In genomic region chr9:123033352-123033751, GRCh38 we compare ENCODE assay signal across 11 cellular contexts. TPM values are rescaled to one million over a fixed set of nuclear protein-coding genes. Genes with fewer than 3 reads are reported as not detected.
DNase-seq lines count a peak whose midpoint lies in the region; ATAC-seq and TF ChIP-seq lines count a peak whose summit lies in the region.
"Had no signal": no experiment of that assay in that cellular context is flagged by ENCODE, and none has a peak within 500 bp of the region (broad histone marks: within the 10 kb centered on the region; RNA-seq: fewer than 3 reads in every experiment).

Gene GPR21 (plus strand): TSS chr9:123033667. CDS start chr9:123034567, 900 bp downstream.

- H3K4me3 ChIP-seq in Karpas-422 (ENCODE audit: low read length) (no peak within 1 kb of the TSS), endodermal cell (ENCODE audit: low read length) (no peak within 1 kb of the TSS), subcutaneous abdominal adipose tissue (ENCODE audit: low read depth in 1 of 5, low read length in 5 of 5) (peak within 1 kb of the TSS in 3 of 5 donors; percentile 27 to 50 (median 50)), foreskin fibroblast (ENCODE audit: low read depth in 1 of 2, low read length in 2 of 2) (no peak within 1 kb of the TSS)

- intact Hi-C loops in CD14-positive monocyte (cut with micrococcal nuclease) = no loop called here

- H3K4me1 Mint-ChIP-seq in endodermal cell (peaks cover 2% of the 10 kb centered on the region), memory B cell (peaks cover 1% of the 10 kb centered on the region), CD14-positive monocyte (peaks cover 26% of the 10 kb centered on the region)

- H2AFZ ChIP-seq in Karpas-422 (ENCODE audit: low read length) = no peak within 1 kb of the TSS

- no peak for ATAC-seq in memory B cell (ENCODE audit: low read depth)
- ATAC-seq in GM21367 (IDR thresholded peaks at IDR 0.05; ENCODE audit: unreplicated experiment) = no peak
- ATAC-seq: activated naive CD4-positive, alpha-beta T cell treated with anti-CD3 and anti-CD28 coated beads, Interleukin-2, amount 50 U/mL, for 72 hours had no signal

- H3K27ac ChIP-seq in Karpas-422 (ENCODE audit: low read length) (no peak within 1 kb of the TSS), endodermal cell (ENCODE audit: low read depth, low read length) (no peak within 1 kb of the TSS), subcutaneous abdominal adipose tissue (ENCODE audit: low read depth, low read length) (no peak within 1 kb of the TSS)

- no peaks in the 10 kb centered on the region for H3K27me3 ChIP-seq in Karpas-422 (ENCODE audit: low read length)
- no peaks in the 10 kb centered on the region for H3K27me3 ChIP-seq in endodermal cell (ENCODE audit: control insufficient read depth, insufficient read depth, low read length, poor library complexity, severe bottlenecking)
- no peaks in the 10 kb centered on the region for H3K27me3 ChIP-seq in subcutaneous abdominal adipose tissue (ENCODE audit: control insufficient read depth in 5 of 5, insufficient read depth in 4 of 5, low read length in 5 of 5)

- H3K4me3 Mint-ChIP-seq in endodermal cell = no peak within 1 kb of the TSS
- H3K4me3 Mint-ChIP-seq in memory B cell = no peak within 1 kb of the TSS
- H3K4me3 Mint-ChIP-seq in CD14-positive monocyte = peak within 1 kb of the TSS in 1 of 2 donors; percentile 54

- no peak for DNase-seq in Karpas-422
- DNase-seq in endodermal cell = no peak
- DNase-seq in memory B cell (ENCODE audit: low spot score in 2 of 2) = no peak
- no peak for DNase-seq in CD14-positive monocyte (ENCODE audit: low spot score)
- no peak for DNase-seq in foreskin fibroblast
- no peak for DNase-seq in NCI-H2107 treated with DMSO at 0.1 percent for 48 hours (lab: John Stamatoyannopoulos, UW; ENCODE audit: unreplicated experiment)
- DNase-seq: activated CD8-positive, alpha-beta memory T cell treated with anti-CD3 and anti-CD28 coated beads for 24 hours; T-helper 2 cell had no signal

- TF ChIP-seq CTCF in endodermal cell (conservative IDR thresholded peaks at IDR 0.05) = no peak
- TF ChIP-seq CTCF in CD14-positive monocyte (IDR thresholded peaks at IDR 0.05) = no peak
- TF ChIP-seq CTCF in foreskin fibroblast (IDR thresholded peaks at IDR 0.05; ENCODE audit: low read depth, low read length) = no peak

- H4K20me1 ChIP-seq in Karpas-422 (ENCODE audit: insufficient read depth, low read depth, low read length) = no peaks in the 10 kb centered on the region

- H3K9me3 Mint-ChIP-seq in endodermal cell = no peaks in the 10 kb centered on the region
- H3K9me3 Mint-ChIP-seq in memory B cell = no peaks in the 10 kb centered on the region
- H3K9me3 Mint-ChIP-seq in CD14-positive monocyte = peaks cover 0 to 3% (median 0%) of the 10 kb centered on the region in 7 donors
- H3K9me3 Mint-ChIP-seq: activated naive CD4-positive, alpha-beta T cell treated with anti-CD3 and anti-CD28 coated beads, Interleukin-2, amount 50 U/mL, for 72 hours had no signal

- no peaks in the 10 kb centered on the region for H3K9me2 ChIP-seq in Karpas-422 (replicated peaks; ENCODE audit: insufficient read depth, low read length)

- H3K9ac ChIP-seq in Karpas-422 (ENCODE audit: low read length) (no peak within 1 kb of the TSS), endodermal cell (ENCODE audit: extremely low read depth, low read length, poor library complexity, severe bottlenecking) (no peak within 1 kb of the TSS), subcutaneous abdominal adipose tissue (ENCODE audit: low read length in 5 of 5) (no peak within 1 kb of the TSS)

- H3K27me3 Mint-ChIP-seq in endodermal cell (ENCODE audit: insufficient read depth) = no peaks in the 10 kb centered on the region
- H3K27me3 Mint-ChIP-seq in memory B cell = no peaks in the 10 kb centered on the region
- H3K27me3 Mint-ChIP-seq in CD14-positive monocyte (ENCODE audit: low read depth in 3 of 3) = peaks cover 6 to 12% (median 8%) of the 10 kb centered on the region in 3 donors

- H3K4me1 ChIP-seq in Karpas-422 (ENCODE audit: low read length) (no peaks in the 10 kb centered on the region), endodermal cell (ENCODE audit: control insufficient read depth, insufficient read depth, low read length) (no peaks in the 10 kb centered on the region), subcutaneous abdominal adipose tissue (ENCODE audit: control insufficient read depth in 5 of 5, insufficient read depth in 5 of 5, low read length in 5 of 5) (peaks cover 0 to 29% (median 21%) of the 10 kb centered on the region in 5 donors)

- H3K36me3 ChIP-seq in Karpas-422 (ENCODE audit: insufficient read depth, low read length) = peaks cover 27% of the 10 kb centered on the region; the same call in 1 of the 2 replicates
- peaks cover 51% of the 10 kb centered on the region for H3K36me3 ChIP-seq in endodermal cell (ENCODE audit: control insufficient read depth, insufficient read depth, low read length)
- H3K36me3 ChIP-seq in subcutaneous abdominal adipose tissue (ENCODE audit: control insufficient read depth in 5 of 5, insufficient read depth in 5 of 5, low read length in 5 of 5) = peaks cover 0 to 24% (median 3%) of the 10 kb centered on the region in 5 donors

- 67 to 77% methylated on average over 4 to 7 of the region's 7 CpGs for WGBS in endodermal cell (ENCODE audit: insufficient coverage in 1 of 2, insufficient read length in 1 of 2), 2 experiments

- peak within 1 kb of the TSS; percentile 20 for H3K27ac Mint-ChIP-seq in endodermal cell
- H3K27ac Mint-ChIP-seq in memory B cell = peak within 1 kb of the TSS; percentile 74
- H3K27ac Mint-ChIP-seq in CD14-positive monocyte = peak within 1 kb of the TSS in 2 of 7 donors; percentile 24 to 58
- H3K27ac Mint-ChIP-seq: activated naive CD4-positive, alpha-beta T cell treated with anti-CD3 and anti-CD28 coated beads, Interleukin-2, amount 50 U/mL, for 72 hours had no signal

- H3K4me2 ChIP-seq in Karpas-422 (ENCODE audit: low read depth, low read length, poor library complexity, severe bottlenecking) = no peak within 1 kb of the TSS

- no peaks in the 10 kb centered on the region for H3K9me3 ChIP-seq in Karpas-422 (ENCODE audit: low read length)
- H3K9me3 ChIP-seq in endodermal cell (ENCODE audit: control insufficient read depth, low read length) = no peaks in the 10 kb centered on the region
- no peaks in the 10 kb centered on the region for H3K9me3 ChIP-seq in subcutaneous abdominal adipose tissue (ENCODE audit: control insufficient read depth in 5 of 5, low read length in 5 of 5)

- H3K36me3 Mint-ChIP-seq in endodermal cell (ENCODE audit: low read depth) = peaks cover 14% of the 10 kb centered on the region
- H3K36me3 Mint-ChIP-seq in memory B cell = peaks cover 23% of the 10 kb centered on the region
- H3K36me3 Mint-ChIP-seq in CD14-positive monocyte = peaks cover 56 to 63% of the 10 kb centered on the region in 2 donors

- H3K79me2 ChIP-seq in Karpas-422 (ENCODE audit: low read length) = peaks cover 22% of the 10 kb centered on the region

RNA-seq across cellular contexts. Expression of gene GPR21, which starts in this region (rescaled TPM):
- 0.54 and 16.8 TPM in 2 replicates for total RNA-seq in Karpas-422 (2014; rRNA removed; shearing (Covaris generic); ENCODE audit: low replicate concordance)
- total RNA-seq in endodermal cell = 1 to 10 TPM; 1.5 to 1.8 TPM
- polyA plus RNA-seq in endodermal cell (2013, experiment 1 of 2) = not detected
- not detected for polyA plus RNA-seq in endodermal cell (2013, experiment 2 of 2)
- polyA plus RNA-seq in CD14-positive monocyte = not detected

Comparison
In these comparisons a context has a peak if more than half of its experiments do, and no peak if none do; other contexts are left out.
1. H3K4me3 ChIP-seq: peak in subcutaneous abdominal adipose tissue (3 of 5); none in Karpas-422 (single experiment), endodermal cell (single experiment) and foreskin fibroblast (0 of 2).